11 cellular contexts compared by ENCODE assay signal in genomic region chr3:29922990-29923746, GRCh38.
DNase-seq lines count a peak whose midpoint lies in the region; ATAC-seq, FAIRE-seq and TF ChIP-seq lines count a peak whose summit lies in the region.
"Had no signal": no experiment of that assay in that cellular context is flagged by ENCODE, and none has a peak within 500 bp of the region (broad histone marks: within the 10 kb centered on the region; RNA-seq: fewer than 3 reads in every experiment).

No MANE protein-coding gene starts in this region.

- no peaks in the 10 kb centered on the region for H3K9me3 ChIP-seq in right cardiac atrium (ENCODE audit: control insufficient read depth, low read length)
- no peaks in the 10 kb centered on the region for H3K9me3 ChIP-seq in tibial nerve

- peaks cover 0 to 2% (median 0%) of the 10 kb centered on the region in 3 donors for H3K36me3 ChIP-seq in tibial nerve

- H3K4me1 ChIP-seq in right cardiac atrium (ENCODE audit: control insufficient read depth, insufficient read depth, low read length) (peaks cover 1% of the 10 kb centered on the region), tibial nerve (peaks cover 0 to 23% (median 0%) of the 10 kb centered on the region in 4 donors)

- H3K4me3 ChIP-seq in right cardiac atrium (ENCODE audit: low read length) = no peak overlapping the region
- H3K4me3 ChIP-seq in tibial nerve = no peak overlapping the region
- H3K4me3 ChIP-seq: SK-N-MC had no signal

- H3K27me3 ChIP-seq in right cardiac atrium (ENCODE audit: control insufficient read depth, insufficient read depth) (no peaks in the 10 kb centered on the region), tibial nerve (no peaks in the 10 kb centered on the region)

- peak; percentile 88 to 95 for ATAC-seq in right cardiac atrium
- ATAC-seq in HG03565 (IDR thresholded peaks at IDR 0.05; ENCODE audit: unreplicated experiment) = no peak

- no peak for FAIRE-seq in GM12891 (lab: Jason Lieb, UNC)
- FAIRE-seq: frontal cortex had no signal

- H3K27ac ChIP-seq in right cardiac atrium (ENCODE audit: low read length) (no peak overlapping the region), tibial nerve (no peak overlapping the region)
- H3K27ac ChIP-seq: SK-N-MC had no signal

- 39% methylated on average over 5 of the region's 5 CpGs for WGBS in right cardiac atrium
- 27 to 32% methylated on average over 5 of the region's 5 CpGs for WGBS in tibial nerve, 2 donors

- TF ChIP-seq POLR2A in tibial nerve (IDR thresholded peaks at IDR 0.05) (no peak), GM12891 (IDR thresholded peaks at IDR 0.05; ENCODE audit: low read depth, low read length) (no peak)

- DNase-seq in HS-27A (ENCODE audit: low read depth) (peak; percentile 34), astrocyte of the hippocampus (ENCODE audit: low read depth, low spot score) (peak; percentile 85), right cardiac atrium (peak; percentile 33 to 60 (median 35)), tibial nerve (ENCODE audit: low spot score in 2 of 2) (peak; percentile 20 to 39), KG1 (lab: John Stamatoyannopoulos, UW) (no peak), GM12891 (ENCODE audit: insufficient read length, low spot score) (no peak)
- DNase-seq: activated T-cell treated with anti-CD3 and anti-CD28 coated beads, Interleukin-2, amount 50 U/mL, for 1 hour; GOT3 had no signal

- peak in 1 of 2 donors; percentile 50 for TF ChIP-seq EP300 in tibial nerve (IDR thresholded peaks at IDR 0.05)

- intact Hi-C loops in right cardiac atrium (cut with DNase I) = no loop called here

- no peak for TF ChIP-seq CTCF in tibial nerve (IDR thresholded peaks at IDR 0.05)

TF ChIP-seq in GM12891, 5 proteins besides CTCF, POLR2A, EP300 and RAD21:
- TF ChIP-seq POU2F2 (IDR thresholded peaks at IDR 0.05; ENCODE audit: low read depth, low read length) (no peak), POLR2AphosphoS5 (IDR thresholded peaks at IDR 0.05; ENCODE audit: low read depth, low read length) (no peak), SPI1 (IDR thresholded peaks at IDR 0.05; ENCODE audit: low read depth, low read length) (no peak), PAX5 (IDR thresholded peaks at IDR 0.05; ENCODE audit: insufficient read depth, low read length, severe bottlenecking) (no peak), TAF1 (IDR thresholded peaks at IDR 0.05; ENCODE audit: low read depth, low read length) (no peak)
TF ChIP-seq in GM12891: peak in this region for 0.

Comparison
In these comparisons a context has a peak if more than half of its experiments do, and no peak if none do; other contexts are left out.
1. DNase-seq: peak in HS-27A (single experiment), astrocyte of the hippocampus (single experiment), right cardiac atrium (3 of 3) and tibial nerve (2 of 2); none in KG1 (single experiment) and GM12891 (single experiment).